In genomic region chr5:82975812-82976211, GRCh38 we compare ENCODE assay signal across 25 cellular contexts.
DNase-seq lines count a peak whose midpoint lies in the region; ATAC-seq, FAIRE-seq and TF ChIP-seq lines count a peak whose summit lies in the region.
"Had no signal": no experiment of that assay in that cellular context is flagged by ENCODE, and none has a peak within 500 bp of the region (broad histone marks: within the 10 kb centered on the region; RNA-seq: fewer than 3 reads in every experiment).

No MANE protein-coding gene starts in this region.

- H3K36me3 Mint-ChIP-seq in MCF 10A (ENCODE audit: insufficient read depth, unreplicated experiment) (no peaks in the 10 kb centered on the region), type B pancreatic cell (peaks cover 12% of the 10 kb centered on the region)

- peaks cover 15 to 18% of the 10 kb centered on the region in 2 donors for H3K9me3 ChIP-seq in breast epithelium

- H3K27me3 ChIP-seq in breast epithelium (no peaks in the 10 kb centered on the region), foreskin keratinocyte (no peaks in the 10 kb centered on the region)
- H3K27me3 ChIP-seq: body of pancreas, left lung, sigmoid colon had no signal

- POLR2A ChIA-PET in MCF 10A (lab: Yijun Ruan, JAX): no interaction called here

- CTCF ChIA-PET in MCF 10A (lab: Yijun Ruan, JAX): no interaction called here

- H3K4me3 Mint-ChIP-seq in MCF 10A (ENCODE audit: unreplicated experiment): no peak overlapping the region
- no peak overlapping the region for H3K4me3 Mint-ChIP-seq in type B pancreatic cell
- H3K4me3 Mint-ChIP-seq: activated naive CD8-positive, alpha-beta T cell treated with anti-CD3 and anti-CD28 coated beads, Interleukin-2, amount 10 ng/mL, durations not matched to agents 7 days and 5 days; activated T-helper 1 cell treated with anti-CD3 and anti-CD28 coated beads, Interleukin-12 subunit alpha, Interleukin-12 subunit beta, Interleukin-2, Interleukin-4 antibody, amounts not matched to agents 30 ng/mL and 10 ng/mL and 1 ng/mL, durations not matched to agents 14 hours and 24 hours and 36 hours; neural crest cell had no signal

- no peak overlapping the region for H3K4me3 ChIP-seq in breast epithelium
- H3K4me3 ChIP-seq: body of pancreas, left lung, sigmoid colon had no signal

- H3K4me1 ChIP-seq in breast epithelium (no peaks in the 10 kb centered on the region), foreskin keratinocyte (no peaks in the 10 kb centered on the region)
- H3K4me1 ChIP-seq: body of pancreas, left lung, sigmoid colon had no signal

- no peak for FAIRE-seq in RCC 7860 (lab: Jason Lieb, UNC)

- intact Hi-C loops in MCF 10A (cut with micrococcal nuclease) (no loop called here), breast epithelium (cut with DNase I; ENCODE audit: low total_unique reads) (no loop called here), left colon (cut with DNase I, micrococcal nuclease) (no loop called here)

- H3K4me1 Mint-ChIP-seq in MCF 10A (ENCODE audit: insufficient read depth, unreplicated experiment): peaks cover 14% of the 10 kb centered on the region
- H3K4me1 Mint-ChIP-seq in type B pancreatic cell (ENCODE audit: unreplicated experiment): no peaks in the 10 kb centered on the region
- H3K4me1 Mint-ChIP-seq: activated naive CD8-positive, alpha-beta T cell treated with anti-CD3 and anti-CD28 coated beads, Interleukin-2, amount 10 ng/mL, durations not matched to agents 7 days and 5 days; neural crest cell had no signal

- H3K36me3 ChIP-seq in breast epithelium: no peaks in the 10 kb centered on the region
- H3K36me3 ChIP-seq: left lung, sigmoid colon had no signal

- no peak for TF ChIP-seq POLR2A in breast epithelium (IDR thresholded peaks at IDR 0.05)

- peaks cover 23% of the 10 kb centered on the region for H3K9me3 Mint-ChIP-seq in MCF 10A (ENCODE audit: unreplicated experiment)
- peaks cover 19% of the 10 kb centered on the region for H3K9me3 Mint-ChIP-seq in type B pancreatic cell

- DNase-seq in MCF 10A (ENCODE audit: unreplicated experiment): peak; percentile 82
- DNase-seq in breast epithelium (ENCODE audit: low spot score in 2 of 2): no peak
- DNase-seq in RCC 7860 (ENCODE audit: low spot score): peak; percentile 39
- peak; percentile 71 to 76 for DNase-seq in foreskin keratinocyte
- DNase-seq in type B pancreatic cell (ENCODE audit: extremely low spot score, unreplicated experiment): no peak
- DNase-seq in NCI-H146 (lab: John Stamatoyannopoulos, UW): no peak
- no peak for DNase-seq in left colon
- DNase-seq: activated CD4-positive, CD25-positive, alpha-beta regulatory T cell treated with anti-CD3 and anti-CD28 coated beads, Interleukin-2, amount 50 U/mL, for 72 hours; activated naive CD8-positive, alpha-beta T cell treated with anti-CD3 and anti-CD28 coated beads, Interleukin-2, amount 10 ng/mL, durations not matched to agents 7 days and 5 days; body of pancreas; DMS 273 treated with DMSO at 0.1 percent for 48 hours; effector memory CD4-positive, alpha-beta T cell; H7; KBM-7; left lung; MV-4-11; NCI-H187 treated with DMSO at 0.1 percent for 48 hours; NCI-H748 treated with DMSO at 0.1 percent for 48 hours; SHP77 treated with DMSO at 0.1 percent for 48 hours; sigmoid colon; substantia nigra had no signal

- H3K27me3 Mint-ChIP-seq in MCF 10A (ENCODE audit: insufficient read depth, unreplicated experiment) (no peaks in the 10 kb centered on the region), type B pancreatic cell (peaks cover 9% of the 10 kb centered on the region)

- no peak overlapping the region for H3K27ac ChIP-seq in breast epithelium
- peak overlapping the region; percentile 20 for H3K27ac ChIP-seq in foreskin keratinocyte
- H3K27ac ChIP-seq: body of pancreas, C4-2B, left lung, sigmoid colon had no signal

- TF ChIP-seq CTCF in MCF 10A (IDR thresholded peaks at IDR 0.05; ENCODE audit: unreplicated experiment): no peak
- TF ChIP-seq CTCF in breast epithelium (IDR thresholded peaks at IDR 0.05): no peak
- TF ChIP-seq CTCF in foreskin keratinocyte (conservative IDR thresholded peaks at IDR 0.05): no peak
- TF ChIP-seq CTCF in type B pancreatic cell (conservative IDR thresholded peaks at IDR 0.05): no peak

- no TSS peak for BruUV-seq in MCF 10A (replicated peaks; lab: Mats Ljungman, UMichigan)

- ATAC-seq in foreskin keratinocyte (peak; percentile 100), GM19463 (IDR thresholded peaks at IDR 0.05; ENCODE audit: unreplicated experiment) (no peak), left colon (no peak)
- ATAC-seq: body of pancreas, left lung had no signal

- H3K27ac Mint-ChIP-seq in MCF 10A (ENCODE audit: low read depth, unreplicated experiment) (peak overlapping the region; percentile 6), type B pancreatic cell (peak overlapping the region; percentile 59)
- H3K27ac Mint-ChIP-seq: activated naive CD8-positive, alpha-beta T cell treated with anti-CD3 and anti-CD28 coated beads, Interleukin-2, amount 10 ng/mL, durations not matched to agents 7 days and 5 days; activated T-helper 1 cell treated with anti-CD3 and anti-CD28 coated beads, Interleukin-12 subunit alpha, Interleukin-12 subunit beta, Interleukin-2, Interleukin-4 antibody, amounts not matched to agents 30 ng/mL and 10 ng/mL and 1 ng/mL, durations not matched to agents 14 hours and 24 hours and 36 hours had no signal

Comparison
In these comparisons a context has a peak if more than half of its experiments do, and no peak if none do; other contexts are left out.
1. DNase-seq: peak in MCF 10A (single experiment), RCC 7860 (single experiment) and foreskin keratinocyte (2 of 2); none in breast epithelium (0 of 2), type B pancreatic cell (single experiment), NCI-H146 (single experiment) and left colon (0 of 2).